In the genomic region with DNA sequence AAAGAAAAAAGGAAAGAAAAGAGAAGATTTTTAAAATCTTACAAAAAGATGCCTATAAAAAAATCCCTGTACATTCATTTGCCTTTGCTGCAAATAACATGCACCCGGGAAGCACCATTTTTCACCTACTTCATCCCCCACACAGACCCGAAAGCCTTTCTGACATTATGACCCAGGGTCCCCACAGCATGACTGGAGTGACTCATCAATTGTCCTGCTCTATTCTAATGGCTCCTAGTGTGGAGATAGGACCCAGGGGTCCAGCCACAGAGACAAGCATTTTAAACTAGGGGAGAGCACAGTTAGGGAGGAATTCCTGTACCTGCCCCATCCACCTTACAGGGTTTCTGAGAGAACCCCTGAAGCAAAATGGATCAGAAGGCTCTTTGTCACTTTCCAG, we compare ENCODE assay signal across 2 cellular contexts.
TF ChIP-seq lines count a peak whose summit lies in the region.

No MANE protein-coding gene starts in this region.

TF ChIP-seq in A549, 52 proteins besides CTCF, POLR2A, EP300 and RAD21:
- no peak for TF ChIP-seq FOSL2 (IDR thresholded peaks at IDR 0.05)
- peak; percentile 20; the same call in 1 of the 2 replicates for TF ChIP-seq FOSL2 (CRISPR knock-in tag; IDR thresholded peaks at IDR 0.05)
- TF ChIP-seq RFX5 (IDR thresholded peaks at IDR 0.05): no peak

TF ChIP-seq in K562, 482 proteins besides CTCF, POLR2A, EP300 and RAD21 (continued from another document):
- TF ChIP-seq BRD4 (IDR thresholded peaks at IDR 0.05) (no peak), SMARCC2 (IDR thresholded peaks at IDR 0.05; ENCODE audit: low read depth) (no peak), PTBP1 (IDR thresholded peaks at IDR 0.05; ENCODE audit: low read depth, low read length) (no peak), SAFB2 (IDR thresholded peaks at IDR 0.05; ENCODE audit: borderline replicate concordance, low read depth, low read length, severe bottlenecking) (no peak), ZNF282 (CRISPR knock-in tag; IDR thresholded peaks at IDR 0.05) (no peak)
- TF ChIP-seq, protein P1, sequence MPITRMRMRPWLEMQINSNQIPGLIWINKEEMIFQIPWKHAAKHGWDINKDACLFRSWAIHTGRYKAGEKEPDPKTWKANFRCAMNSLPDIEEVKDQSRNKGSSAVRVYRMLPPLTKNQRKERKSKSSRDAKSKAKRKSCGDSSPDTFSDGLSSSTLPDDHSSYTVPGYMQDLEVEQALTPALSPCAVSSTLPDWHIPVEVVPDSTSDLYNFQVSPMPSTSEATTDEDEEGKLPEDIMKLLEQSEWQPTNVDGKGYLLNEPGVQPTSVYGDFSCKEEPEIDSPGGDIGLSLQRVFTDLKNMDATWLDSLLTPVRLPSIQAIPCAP (CRISPR knock-in tag; IDR thresholded peaks at IDR 0.05; ENCODE audit: borderline replicate concordance): no peak
TF ChIP-seq in K562: peak in this region for 1.
